ENCODE assay signal across 14 cellular contexts in genomic region chr2:145739679-145740078, GRCh38.
A peak's percentile ranks its signal among the peaks of the same experiment; 100 is the strongest.
DNase-seq lines count a peak whose midpoint lies in the region; ATAC-seq and TF ChIP-seq lines count a peak whose summit lies in the region.
"Had no signal": no experiment of that assay in that cellular context is flagged by ENCODE, and none has a peak within 500 bp of the region (broad histone marks: within the 10 kb centered on the region; RNA-seq: fewer than 3 reads in every experiment).

No MANE protein-coding gene starts in this region.

- no peaks in the 10 kb centered on the region for H3K4me1 ChIP-seq in mucosa of descending colon (ENCODE audit: low read depth)

- H3K4me3 ChIP-seq in mucosa of descending colon = no peak overlapping the region
- H3K4me3 ChIP-seq: SK-N-MC had no signal

- no peak for TF ChIP-seq CTCF in mucosa of descending colon (IDR thresholded peaks at IDR 0.05)
- no peak for TF ChIP-seq CTCF in GM20000 (IDR thresholded peaks at IDR 0.05; ENCODE audit: extremely low read depth, missing control alignments)

- ATAC-seq in GM18499 (IDR thresholded peaks at IDR 0.05; ENCODE audit: insufficient read depth, unreplicated experiment) = peak; percentile 70
- peak; percentile 93 for ATAC-seq in GM21360 (IDR thresholded peaks at IDR 0.05; ENCODE audit: unreplicated experiment)
- ATAC-seq in HG02870 (IDR thresholded peaks at IDR 0.05; ENCODE audit: unreplicated experiment) = peak; percentile 84
- peak; percentile 50 for ATAC-seq in HG03558 (IDR thresholded peaks at IDR 0.05; ENCODE audit: extremely low read depth, unreplicated experiment)
- no peak for ATAC-seq in mucosa of descending colon
- ATAC-seq in left ventricle myocardium superior = no peak
- ATAC-seq: WTC11 had no signal

- no peaks in the 10 kb centered on the region for H3K36me3 ChIP-seq in mucosa of descending colon (ENCODE audit: low read depth)

- intact Hi-C loops in mucosa of descending colon (cut with DNase I, micrococcal nuclease) (no loop called here), left ventricle myocardium superior (cut with micrococcal nuclease) (no loop called here)

- DNase-seq in NCI-H526 treated with DMSO at 0.1 percent for 48 hours (lab: John Stamatoyannopoulos, UW) = no peak
- no peak for DNase-seq in mucosa of descending colon
- DNase-seq in GM20000 (ENCODE audit: low spot score) = no peak
- DNase-seq in left ventricle myocardium superior = no peak
- DNase-seq: AML-193, hypothalamus, NCI-H1105, NCI-H774 had no signal

- no peaks in the 10 kb centered on the region for H3K9me3 ChIP-seq in mucosa of descending colon

Comparison
In these comparisons a context has a peak if more than half of its experiments do, and no peak if none do; other contexts are left out.
1. ATAC-seq: peak in GM18499 (single experiment), GM21360 (single experiment), HG02870 (single experiment) and HG03558 (single experiment); none in mucosa of descending colon (single experiment) and left ventricle myocardium superior (single experiment).